In the genomic region with DNA sequence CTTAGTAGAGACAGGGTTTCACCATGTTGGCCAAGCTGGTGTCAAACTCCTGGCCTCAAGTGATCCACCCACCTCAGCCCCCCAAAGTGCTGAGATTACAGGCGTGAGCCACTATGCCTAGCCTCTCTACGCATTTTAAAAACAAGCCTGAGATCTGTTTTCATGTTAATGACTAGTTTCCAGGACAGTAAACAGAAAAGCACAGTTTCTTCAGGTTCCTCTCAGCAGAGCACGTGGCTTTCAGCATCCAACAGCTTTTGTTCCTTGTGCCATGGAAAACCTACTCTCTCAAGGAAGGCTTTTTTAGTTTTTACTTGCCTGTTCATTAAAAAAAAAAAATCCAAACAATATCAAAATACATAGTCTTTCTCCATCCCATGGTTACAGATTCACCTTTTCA, we compare ENCODE assay signal across 1 cellular context.
TF ChIP-seq lines count a peak whose summit lies in the region.

No MANE protein-coding gene starts in this region.

TF ChIP-seq in GM23338, 12 proteins besides CTCF, POLR2A, EP300 and RAD21 (continued from another document):
- TF ChIP-seq STAT1 (IDR thresholded peaks at IDR 0.05; ENCODE audit: unreplicated experiment) (no peak), EZH2 (IDR thresholded peaks at IDR 0.05; ENCODE audit: low read depth, unreplicated experiment) (no peak)
